In genomic region chr6:155158044-155158843, GRCh38 we compare ENCODE assay signal across 9 cellular contexts.
DNase-seq lines count a peak whose midpoint lies in the region; ATAC-seq lines count a peak whose summit lies in the region.
"Had no signal": no experiment of that assay in that cellular context is flagged by ENCODE, and none has a peak within 500 bp of the region (broad histone marks: within the 10 kb centered on the region; RNA-seq: fewer than 3 reads in every experiment).

No MANE protein-coding gene starts in this region.

- no peak overlapping the region for H3K4me2 ChIP-seq in mesenchymal stem cell (ENCODE audit: low read length, poor library complexity, severe bottlenecking)

- no peak overlapping the region for H3K27ac ChIP-seq in mesenchymal stem cell (ENCODE audit: low read length, poor library complexity, severe bottlenecking)

- peaks cover 9% of the 10 kb centered on the region for H3K4me1 ChIP-seq in mesenchymal stem cell (ENCODE audit: control insufficient read depth, insufficient read depth, low read depth, low read length)

- H3K23ac ChIP-seq in mesenchymal stem cell (ENCODE audit: low read length in 2 of 2) = no peak overlapping the region

- no peak overlapping the region for H3K18ac ChIP-seq in mesenchymal stem cell (ENCODE audit: low read depth in 1 of 2, low read length in 2 of 2)

- no peaks in the 10 kb centered on the region for H3K27me3 ChIP-seq in mesenchymal stem cell (ENCODE audit: control insufficient read depth in 1 of 2, insufficient read depth in 1 of 2, low read length in 2 of 2)

- no peak overlapping the region for H2BK15ac ChIP-seq in mesenchymal stem cell (ENCODE audit: low read depth, poor library complexity, severe bottlenecking)

- no peak overlapping the region for H3K4ac ChIP-seq in mesenchymal stem cell (ENCODE audit: low read depth in 1 of 2, low read length in 2 of 2)

- peaks cover 9% of the 10 kb centered on the region for H3K36me3 Mint-ChIP-seq in activated naive CD8-positive, alpha-beta T cell
- H3K36me3 Mint-ChIP-seq: naive B cell had no signal

- no peaks in the 10 kb centered on the region for H3K79me1 ChIP-seq in mesenchymal stem cell (replicated peaks; ENCODE audit: low read length, poor library complexity, severe bottlenecking)

- H2AK5ac ChIP-seq in mesenchymal stem cell (ENCODE audit: low read length, severe bottlenecking) = no peak overlapping the region

- no peak overlapping the region for H4K8ac ChIP-seq in mesenchymal stem cell (ENCODE audit: low read length)

- no peak overlapping the region for H3K4me3 ChIP-seq in mesenchymal stem cell (ENCODE audit: insufficient read depth in 1 of 2, low read depth in 1 of 2, low read length in 2 of 2)

- no peaks in the 10 kb centered on the region for H3K36me3 ChIP-seq in mesenchymal stem cell (ENCODE audit: control insufficient read depth in 1 of 2, insufficient read depth in 2 of 2, low read depth in 1 of 2, low read length in 2 of 2)

- ATAC-seq in HG02571 (IDR thresholded peaks at IDR 0.05; ENCODE audit: unreplicated experiment) (peak; percentile 48), GM18907 (IDR thresholded peaks at IDR 0.05; ENCODE audit: unreplicated experiment) (no peak), HG02798 (IDR thresholded peaks at IDR 0.05; ENCODE audit: poor library complexity, unreplicated experiment) (no peak)

- H2AFZ ChIP-seq in mesenchymal stem cell (ENCODE audit: low read depth, low read length) = no peak overlapping the region

- H3K9ac ChIP-seq in mesenchymal stem cell (ENCODE audit: low read length) = peak overlapping the region; percentile 51

- H3K27ac Mint-ChIP-seq in activated naive CD8-positive, alpha-beta T cell = peak overlapping the region; percentile 59

- H4K91ac ChIP-seq in mesenchymal stem cell (ENCODE audit: low read length) = no peak overlapping the region

- no peak overlapping the region for H2BK12ac ChIP-seq in mesenchymal stem cell (ENCODE audit: low read length in 2 of 2)

- peak overlapping the region; percentile 51 for H3K4me3 Mint-ChIP-seq in activated naive CD8-positive, alpha-beta T cell
- H3K4me3 Mint-ChIP-seq: naive B cell had no signal

- no peak overlapping the region for H2BK120ac ChIP-seq in mesenchymal stem cell (ENCODE audit: low read depth, low read length)

- H3K4me1 Mint-ChIP-seq in activated naive CD8-positive, alpha-beta T cell (ENCODE audit: low read depth) = peaks cover 59% of the 10 kb centered on the region
- H3K4me1 Mint-ChIP-seq: naive B cell had no signal

- DNase-seq in GM03348 (ENCODE audit: low spot score) (peak; percentile 66), mesenchymal stem cell (peak; percentile 28), DMS 273 treated with DMSO at 0.1 percent for 48 hours (lab: John Stamatoyannopoulos, UW) (no peak)
- DNase-seq: DND-41, naive B cell had no signal

- 90% methylated on average over 2 of the region's 5 CpGs for WGBS in mesenchymal stem cell

- H3K9me3 Mint-ChIP-seq in activated naive CD8-positive, alpha-beta T cell (ENCODE audit: low read depth) = no peaks in the 10 kb centered on the region

- H3K14ac ChIP-seq in mesenchymal stem cell (ENCODE audit: low read length in 2 of 2) = no peak overlapping the region

- H3K27me3 Mint-ChIP-seq in activated naive CD8-positive, alpha-beta T cell = peaks cover 4% of the 10 kb centered on the region

- H2BK5ac ChIP-seq in mesenchymal stem cell (ENCODE audit: low read depth, low read length, poor library complexity, severe bottlenecking) = no peak overlapping the region

- H3K9me3 ChIP-seq in mesenchymal stem cell (ENCODE audit: control insufficient read depth, low read length) = no peaks in the 10 kb centered on the region
